Comparison of ENCODE assay signal across 1 cellular context in the genomic region with DNA sequence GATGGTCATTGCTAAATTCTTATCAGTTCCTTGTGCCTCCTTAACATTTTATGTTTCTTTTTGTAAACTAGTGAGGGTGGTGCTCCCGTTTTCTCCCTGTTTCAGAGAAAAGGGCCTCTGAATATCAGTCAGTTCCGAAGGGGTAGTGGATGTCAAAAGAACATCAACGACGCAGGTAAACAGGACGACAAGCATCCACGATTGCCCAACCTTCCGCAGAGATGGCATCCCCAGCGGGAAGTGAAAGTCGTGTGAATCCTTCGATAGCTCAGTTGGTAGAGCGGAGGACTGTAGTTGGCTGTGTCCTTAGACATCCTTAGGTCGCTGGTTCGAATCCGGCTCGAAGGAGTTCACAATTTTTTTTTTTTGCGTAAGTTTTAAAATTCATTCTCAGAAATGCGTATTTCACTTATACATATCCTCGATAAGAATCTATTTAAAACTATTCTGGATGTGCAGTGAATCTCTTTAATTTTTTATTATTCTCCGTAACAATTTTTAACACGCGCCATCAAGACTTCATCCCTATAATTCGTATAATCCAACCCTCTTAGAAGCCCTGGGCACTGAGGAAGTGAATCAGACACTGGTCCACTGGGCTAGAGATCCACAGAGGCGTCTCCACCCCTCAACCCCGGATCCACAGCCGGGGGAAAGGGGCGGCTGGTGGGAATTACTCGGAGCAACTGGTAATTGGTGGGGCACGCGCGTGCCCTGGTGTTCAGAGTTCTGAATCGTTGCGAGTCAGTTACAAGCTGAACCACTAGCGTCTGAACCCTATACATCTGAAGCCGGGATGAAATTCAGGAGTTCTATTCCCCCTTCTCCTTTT.
TF ChIP-seq lines count a peak whose summit lies in the region.

No MANE protein-coding gene starts in this region.

TF ChIP-seq in GM12878, 131 proteins besides CTCF, POLR2A, EP300 and RAD21 (continued from another document and continues in another):
- TF ChIP-seq ZZZ3 (IDR thresholded peaks at IDR 0.05; ENCODE audit: control insufficient read depth, insufficient read length, low read depth) (no peak), CREM (IDR thresholded peaks at IDR 0.05; ENCODE audit: low read depth) (peak; percentile 76), POU2F2 (IDR thresholded peaks at IDR 0.05; ENCODE audit: borderline replicate concordance, low read depth, low read length) (peak; percentile 33; the same call in 1 of the 3 replicates), STAT3 (IDR thresholded peaks at IDR 0.05; ENCODE audit: low read depth, low read length) (no peak), FOS (IDR thresholded peaks at IDR 0.05; ENCODE audit: borderline replicate concordance, extremely low read depth, insufficient read length) (no peak), TCF12 (IDR thresholded peaks at IDR 0.05; ENCODE audit: low read depth, low read length) (no peak), NFIC (IDR thresholded peaks at IDR 0.05; ENCODE audit: low read depth, low read length) (peak; percentile 52; the same call in 1 of the 2 replicates), GATAD2B (conservative IDR thresholded peaks at IDR 0.05; ENCODE audit: low read depth) (no peak; the same call in 1 of the 2 replicates), TAF1 (IDR thresholded peaks at IDR 0.05; ENCODE audit: borderline replicate concordance, low read depth, low read length) (no peak), ZNF24 (IDR thresholded peaks at IDR 0.05) (peak; percentile 99), SIX5 (IDR thresholded peaks at IDR 0.05; ENCODE audit: low read depth, low read length, severe bottlenecking) (no peak), NRF1 (conservative IDR thresholded peaks at IDR 0.05; ENCODE audit: low read depth, low read length) (no peak), BHLHE40 (IDR thresholded peaks at IDR 0.05; ENCODE audit: borderline replicate concordance in 1 of 2, low read depth in 2 of 2, low read length in 1 of 2) (peak; percentile 20 to 26; a peak in 1 of 4 replicates), MXI1 (IDR thresholded peaks at IDR 0.05; ENCODE audit: low read depth, low read length) (0 out of 2 replicates have a peak, but pooled peaks have one; percentile 12), MTA2 (IDR thresholded peaks at IDR 0.05; ENCODE audit: low read depth) (peak; percentile 43), JUND (IDR thresholded peaks at IDR 0.05; ENCODE audit: low read depth, low read length) (no peak), FOXM1 (IDR thresholded peaks at IDR 0.05; ENCODE audit: low read depth, low read length) (no peak), YY1 (IDR thresholded peaks at IDR 0.05; ENCODE audit: low read depth, low read length) (peak; percentile 71), KAT2A (conservative IDR thresholded peaks at IDR 0.05; ENCODE audit: control insufficient read depth, low read depth, low read length) (no peak), RB1 (IDR thresholded peaks at IDR 0.05; ENCODE audit: borderline replicate concordance) (no peak), SMC3 (IDR thresholded peaks at IDR 0.05; ENCODE audit: borderline replicate concordance, low read length) (peak; percentile 65), PAX5 (IDR thresholded peaks at IDR 0.05; ENCODE audit: borderline replicate concordance, low read depth, low read length) (no peak), DPF2 (IDR thresholded peaks at IDR 0.05) (no peak), BRCA1 (IDR thresholded peaks at IDR 0.05; ENCODE audit: low read depth, low read length) (no peak), RUNX3 (IDR thresholded peaks at IDR 0.05; ENCODE audit: low read length) (peak; percentile 58), SPI1 (IDR thresholded peaks at IDR 0.05; ENCODE audit: borderline replicate concordance, insufficient read depth, low read depth, low read length) (no peak; the same call in 1 of the 2 replicates), MYC (IDR thresholded peaks at IDR 0.05; ENCODE audit: insufficient read depth, insufficient read length, insufficient replicate concordance, low read length, severe bottlenecking) (no peak), TCF3 (IDR thresholded peaks at IDR 0.05; ENCODE audit: borderline replicate concordance, insufficient read depth, low read depth, low read length) (no peak), ZNF384 (IDR thresholded peaks at IDR 0.05; ENCODE audit: borderline replicate concordance, low read depth, low read length) (peak; percentile 76), NR2F1 (conservative IDR thresholded peaks at IDR 0.05) (no peak), SREBF2 (IDR thresholded peaks at IDR 0.05; ENCODE audit: low read length) (peak; percentile 99), HDAC6 (IDR thresholded peaks at IDR 0.05; ENCODE audit: unreplicated experiment) (no peak), SP1 (IDR thresholded peaks at IDR 0.05; ENCODE audit: low read depth, low read length) (no peak), PAX8 (IDR thresholded peaks at IDR 0.05) (no peak)
- TF ChIP-seq, protein P1, sequence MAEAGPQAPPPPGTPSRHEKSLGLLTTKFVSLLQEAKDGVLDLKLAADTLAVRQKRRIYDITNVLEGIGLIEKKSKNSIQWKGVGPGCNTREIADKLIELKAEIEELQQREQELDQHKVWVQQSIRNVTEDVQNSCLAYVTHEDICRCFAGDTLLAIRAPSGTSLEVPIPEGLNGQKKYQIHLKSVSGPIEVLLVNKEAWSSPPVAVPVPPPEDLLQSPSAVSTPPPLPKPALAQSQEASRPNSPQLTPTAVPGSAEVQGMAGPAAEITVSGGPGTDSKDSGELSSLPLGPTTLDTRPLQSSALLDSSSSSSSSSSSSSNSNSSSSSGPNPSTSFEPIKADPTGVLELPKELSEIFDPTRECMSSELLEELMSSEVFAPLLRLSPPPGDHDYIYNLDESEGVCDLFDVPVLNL (IDR thresholded peaks at IDR 0.05; ENCODE audit: low read depth, low read length), result no peak
- TF ChIP-seq, protein P2, sequence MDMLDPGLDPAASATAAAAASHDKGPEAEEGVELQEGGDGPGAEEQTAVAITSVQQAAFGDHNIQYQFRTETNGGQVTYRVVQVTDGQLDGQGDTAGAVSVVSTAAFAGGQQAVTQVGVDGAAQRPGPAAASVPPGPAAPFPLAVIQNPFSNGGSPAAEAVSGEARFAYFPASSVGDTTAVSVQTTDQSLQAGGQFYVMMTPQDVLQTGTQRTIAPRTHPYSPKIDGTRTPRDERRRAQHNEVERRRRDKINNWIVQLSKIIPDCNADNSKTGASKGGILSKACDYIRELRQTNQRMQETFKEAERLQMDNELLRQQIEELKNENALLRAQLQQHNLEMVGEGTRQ (IDR thresholded peaks at IDR 0.05; ENCODE audit: borderline replicate concordance, low read depth, low read length), result no peak
- TF ChIP-seq, protein P3, sequence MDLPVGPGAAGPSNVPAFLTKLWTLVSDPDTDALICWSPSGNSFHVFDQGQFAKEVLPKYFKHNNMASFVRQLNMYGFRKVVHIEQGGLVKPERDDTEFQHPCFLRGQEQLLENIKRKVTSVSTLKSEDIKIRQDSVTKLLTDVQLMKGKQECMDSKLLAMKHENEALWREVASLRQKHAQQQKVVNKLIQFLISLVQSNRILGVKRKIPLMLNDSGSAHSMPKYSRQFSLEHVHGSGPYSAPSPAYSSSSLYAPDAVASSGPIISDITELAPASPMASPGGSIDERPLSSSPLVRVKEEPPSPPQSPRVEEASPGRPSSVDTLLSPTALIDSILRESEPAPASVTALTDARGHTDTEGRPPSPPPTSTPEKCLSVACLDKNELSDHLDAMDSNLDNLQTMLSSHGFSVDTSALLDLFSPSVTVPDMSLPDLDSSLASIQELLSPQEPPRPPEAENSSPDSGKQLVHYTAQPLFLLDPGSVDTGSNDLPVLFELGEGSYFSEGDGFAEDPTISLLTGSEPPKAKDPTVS (IDR thresholded peaks at IDR 0.05; ENCODE audit: low read depth, low read length), result no peak; the same call in 1 of the 2 replicates
- TF ChIP-seq, protein P4, sequence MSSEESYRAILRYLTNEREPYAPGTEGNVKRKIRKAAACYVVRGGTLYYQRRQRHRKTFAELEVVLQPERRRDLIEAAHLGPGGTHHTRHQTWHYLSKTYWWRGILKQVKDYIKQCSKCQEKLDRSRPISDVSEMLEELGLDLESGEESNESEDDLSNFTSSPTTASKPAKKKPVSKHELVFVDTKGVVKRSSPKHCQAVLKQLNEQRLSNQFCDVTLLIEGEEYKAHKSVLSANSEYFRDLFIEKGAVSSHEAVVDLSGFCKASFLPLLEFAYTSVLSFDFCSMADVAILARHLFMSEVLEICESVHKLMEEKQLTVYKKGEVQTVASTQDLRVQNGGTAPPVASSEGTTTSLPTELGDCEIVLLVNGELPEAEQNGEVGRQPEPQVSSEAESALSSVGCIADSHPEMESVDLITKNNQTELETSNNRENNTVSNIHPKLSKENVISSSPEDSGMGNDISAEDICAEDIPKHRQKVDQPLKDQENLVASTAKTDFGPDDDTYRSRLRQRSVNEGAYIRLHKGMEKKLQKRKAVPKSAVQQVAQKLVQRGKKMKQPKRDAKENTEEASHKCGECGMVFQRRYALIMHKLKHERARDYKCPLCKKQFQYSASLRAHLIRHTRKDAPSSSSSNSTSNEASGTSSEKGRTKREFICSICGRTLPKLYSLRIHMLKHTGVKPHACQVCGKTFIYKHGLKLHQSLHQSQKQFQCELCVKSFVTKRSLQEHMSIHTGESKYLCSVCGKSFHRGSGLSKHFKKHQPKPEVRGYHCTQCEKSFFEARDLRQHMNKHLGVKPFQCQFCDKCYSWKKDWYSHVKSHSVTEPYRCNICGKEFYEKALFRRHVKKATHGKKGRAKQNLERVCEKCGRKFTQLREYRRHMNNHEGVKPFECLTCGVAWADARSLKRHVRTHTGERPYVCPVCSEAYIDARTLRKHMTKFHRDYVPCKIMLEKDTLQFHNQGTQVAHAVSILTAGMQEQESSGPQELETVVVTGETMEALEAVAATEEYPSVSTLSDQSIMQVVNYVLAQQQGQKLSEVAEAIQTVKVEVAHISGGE (CRISPR knock-in tag; IDR thresholded peaks at IDR 0.05), result no peak
- TF ChIP-seq, protein P5, sequence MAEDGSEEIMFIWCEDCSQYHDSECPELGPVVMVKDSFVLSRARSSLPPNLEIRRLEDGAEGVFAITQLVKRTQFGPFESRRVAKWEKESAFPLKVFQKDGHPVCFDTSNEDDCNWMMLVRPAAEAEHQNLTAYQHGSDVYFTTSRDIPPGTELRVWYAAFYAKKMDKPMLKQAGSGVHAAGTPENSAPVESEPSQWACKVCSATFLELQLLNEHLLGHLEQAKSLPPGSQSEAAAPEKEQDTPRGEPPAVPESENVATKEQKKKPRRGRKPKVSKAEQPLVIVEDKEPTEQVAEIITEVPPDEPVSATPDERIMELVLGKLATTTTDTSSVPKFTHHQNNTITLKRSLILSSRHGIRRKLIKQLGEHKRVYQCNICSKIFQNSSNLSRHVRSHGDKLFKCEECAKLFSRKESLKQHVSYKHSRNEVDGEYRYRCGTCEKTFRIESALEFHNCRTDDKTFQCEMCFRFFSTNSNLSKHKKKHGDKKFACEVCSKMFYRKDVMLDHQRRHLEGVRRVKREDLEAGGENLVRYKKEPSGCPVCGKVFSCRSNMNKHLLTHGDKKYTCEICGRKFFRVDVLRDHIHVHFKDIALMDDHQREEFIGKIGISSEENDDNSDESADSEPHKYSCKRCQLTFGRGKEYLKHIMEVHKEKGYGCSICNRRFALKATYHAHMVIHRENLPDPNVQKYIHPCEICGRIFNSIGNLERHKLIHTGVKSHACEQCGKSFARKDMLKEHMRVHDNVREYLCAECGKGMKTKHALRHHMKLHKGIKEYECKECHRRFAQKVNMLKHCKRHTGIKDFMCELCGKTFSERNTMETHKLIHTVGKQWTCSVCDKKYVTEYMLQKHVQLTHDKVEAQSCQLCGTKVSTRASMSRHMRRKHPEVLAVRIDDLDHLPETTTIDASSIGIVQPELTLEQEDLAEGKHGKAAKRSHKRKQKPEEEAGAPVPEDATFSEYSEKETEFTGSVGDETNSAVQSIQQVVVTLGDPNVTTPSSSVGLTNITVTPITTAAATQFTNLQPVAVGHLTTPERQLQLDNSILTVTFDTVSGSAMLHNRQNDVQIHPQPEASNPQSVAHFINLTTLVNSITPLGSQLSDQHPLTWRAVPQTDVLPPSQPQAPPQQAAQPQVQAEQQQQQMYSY (CRISPR knock-in tag; IDR thresholded peaks at IDR 0.05), result no peak
- TF ChIP-seq, protein P6, sequence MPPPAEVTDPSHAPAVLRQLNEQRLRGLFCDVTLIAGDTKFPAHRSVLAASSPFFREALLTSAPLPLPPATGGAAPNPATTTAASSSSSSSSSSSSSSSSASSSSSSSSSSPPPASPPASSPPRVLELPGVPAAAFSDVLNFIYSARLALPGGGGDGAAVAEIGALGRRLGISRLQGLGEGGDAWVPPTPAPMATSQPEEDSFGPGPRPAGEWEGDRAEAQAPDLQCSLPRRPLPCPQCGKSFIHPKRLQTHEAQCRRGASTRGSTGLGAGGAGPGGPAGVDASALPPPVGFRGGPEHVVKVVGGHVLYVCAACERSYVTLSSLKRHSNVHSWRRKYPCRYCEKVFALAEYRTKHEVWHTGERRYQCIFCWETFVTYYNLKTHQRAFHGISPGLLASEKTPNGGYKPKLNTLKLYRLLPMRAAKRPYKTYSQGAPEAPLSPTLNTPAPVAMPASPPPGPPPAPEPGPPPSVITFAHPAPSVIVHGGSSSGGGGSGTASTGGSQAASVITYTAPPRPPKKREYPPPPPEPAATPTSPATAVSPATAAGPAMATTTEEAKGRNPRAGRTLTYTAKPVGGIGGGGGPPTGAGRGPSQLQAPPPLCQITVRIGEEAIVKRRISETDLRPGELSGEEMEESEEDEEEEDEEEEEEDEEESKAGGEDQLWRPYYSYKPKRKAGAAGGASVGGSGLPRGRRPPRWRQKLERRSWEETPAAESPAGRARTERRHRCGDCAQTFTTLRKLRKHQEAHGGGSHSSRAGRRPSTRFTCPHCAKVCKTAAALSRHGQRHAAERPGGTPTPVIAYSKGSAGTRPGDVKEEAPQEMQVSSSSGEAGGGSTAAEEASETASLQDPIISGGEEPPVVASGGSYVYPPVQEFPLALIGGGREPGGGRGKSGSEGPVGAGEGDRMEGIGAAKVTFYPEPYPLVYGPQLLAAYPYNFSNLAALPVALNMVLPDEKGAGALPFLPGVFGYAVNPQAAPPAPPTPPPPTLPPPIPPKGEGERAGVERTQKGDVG (CRISPR knock-in tag; IDR thresholded peaks at IDR 0.05), result no peak
- TF ChIP-seq, protein P7, sequence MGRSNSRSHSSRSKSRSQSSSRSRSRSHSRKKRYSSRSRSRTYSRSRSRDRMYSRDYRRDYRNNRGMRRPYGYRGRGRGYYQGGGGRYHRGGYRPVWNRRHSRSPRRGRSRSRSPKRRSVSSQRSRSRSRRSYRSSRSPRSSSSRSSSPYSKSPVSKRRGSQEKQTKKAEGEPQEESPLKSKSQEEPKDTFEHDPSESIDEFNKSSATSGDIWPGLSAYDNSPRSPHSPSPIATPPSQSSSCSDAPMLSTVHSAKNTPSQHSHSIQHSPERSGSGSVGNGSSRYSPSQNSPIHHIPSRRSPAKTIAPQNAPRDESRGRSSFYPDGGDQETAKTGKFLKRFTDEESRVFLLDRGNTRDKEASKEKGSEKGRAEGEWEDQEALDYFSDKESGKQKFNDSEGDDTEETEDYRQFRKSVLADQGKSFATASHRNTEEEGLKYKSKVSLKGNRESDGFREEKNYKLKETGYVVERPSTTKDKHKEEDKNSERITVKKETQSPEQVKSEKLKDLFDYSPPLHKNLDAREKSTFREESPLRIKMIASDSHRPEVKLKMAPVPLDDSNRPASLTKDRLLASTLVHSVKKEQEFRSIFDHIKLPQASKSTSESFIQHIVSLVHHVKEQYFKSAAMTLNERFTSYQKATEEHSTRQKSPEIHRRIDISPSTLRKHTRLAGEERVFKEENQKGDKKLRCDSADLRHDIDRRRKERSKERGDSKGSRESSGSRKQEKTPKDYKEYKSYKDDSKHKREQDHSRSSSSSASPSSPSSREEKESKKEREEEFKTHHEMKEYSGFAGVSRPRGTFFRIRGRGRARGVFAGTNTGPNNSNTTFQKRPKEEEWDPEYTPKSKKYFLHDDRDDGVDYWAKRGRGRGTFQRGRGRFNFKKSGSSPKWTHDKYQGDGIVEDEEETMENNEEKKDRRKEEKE (IDR thresholded peaks at IDR 0.05), result no peak
- TF ChIP-seq, protein P8, sequence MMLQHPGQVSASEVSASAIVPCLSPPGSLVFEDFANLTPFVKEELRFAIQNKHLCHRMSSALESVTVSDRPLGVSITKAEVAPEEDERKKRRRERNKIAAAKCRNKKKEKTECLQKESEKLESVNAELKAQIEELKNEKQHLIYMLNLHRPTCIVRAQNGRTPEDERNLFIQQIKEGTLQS (IDR thresholded peaks at IDR 0.05; ENCODE audit: borderline replicate concordance, extremely low read depth, low read depth, low read length), result no peak
